In genomic region chr3:150379469-150379868, GRCh38 we compare ENCODE assay signal across 24 cellular contexts.
"Had no signal": no experiment of that assay in that cellular context is flagged by ENCODE, and none has a peak within 500 bp of the region (broad histone marks: within the 10 kb centered on the region; RNA-seq: fewer than 3 reads in every experiment).

No MANE protein-coding gene starts in this region.

- H3K4me1 ChIP-seq: esophagus muscularis mucosa, foreskin keratinocyte, lower lobe of right lung had no signal

- H3K36me3 Mint-ChIP-seq: mesothelial cell of epicardium; naive B cell; naive thymus-derived CD8-positive, alpha-beta T cell had no signal

- H3K4me2 ChIP-seq: hepatocyte had no signal

- H3K27ac ChIP-seq: coronary artery, dorsolateral prefrontal cortex, esophagus muscularis mucosa, foreskin keratinocyte, gastroesophageal sphincter, heart left ventricle, left lung, lower lobe of right lung had no signal

- DNase-seq: dermis blood vessel endothelial cell; dorsolateral prefrontal cortex; effector CD4-positive, alpha-beta T cell; effector memory CD4-positive, alpha-beta T cell; foreskin keratinocyte; heart left ventricle; hypothalamus; left cardiac atrium; left lung; left ventricle myocardium superior; lower lobe of right lung; mesenchymal stem cell; mucosa of descending colon; naive B cell; naive thymus-derived CD8-positive, alpha-beta T cell had no signal

- H3K27ac Mint-ChIP-seq: mesothelial cell of epicardium; naive thymus-derived CD8-positive, alpha-beta T cell had no signal

- ATAC-seq: foreskin keratinocyte; gastroesophageal sphincter; heart left ventricle; left cardiac atrium; left lung; left ventricle myocardium superior; lower lobe of right lung; mucosa of descending colon; naive thymus-derived CD8-positive, alpha-beta T cell had no signal

- H3K9me3 Mint-ChIP-seq: mesothelial cell of epicardium; naive B cell; naive thymus-derived CD8-positive, alpha-beta T cell had no signal

- H3K4me3 ChIP-seq: coronary artery, dorsolateral prefrontal cortex, esophagus muscularis mucosa, gastroesophageal sphincter, heart left ventricle, hepatocyte, left lung, lower lobe of right lung, mucosa of descending colon had no signal

- H3K79me2 ChIP-seq: hepatocyte had no signal

- H3K27me3 Mint-ChIP-seq: naive B cell had no signal

- H3K27me3 ChIP-seq: dorsolateral prefrontal cortex, esophagus muscularis mucosa, foreskin keratinocyte, gastroesophageal sphincter, heart left ventricle, hepatocyte, left lung had no signal

- H2AFZ ChIP-seq: hepatocyte had no signal

- H3K9me3 ChIP-seq: esophagus muscularis mucosa, gastroesophageal sphincter, heart left ventricle, left lung, lower lobe of right lung, mucosa of descending colon had no signal

- FAIRE-seq: endothelial cell of umbilical vein, frontal cortex, islet of Langerhans, keratinocyte had no signal

- H3K4me3 Mint-ChIP-seq: mesothelial cell of epicardium; naive B cell; naive thymus-derived CD8-positive, alpha-beta T cell had no signal

- H3K36me3 ChIP-seq: esophagus muscularis mucosa, gastroesophageal sphincter, heart left ventricle, left lung, lower lobe of right lung had no signal
